Comparison of ENCODE assay signal across 1 cellular context in the genomic region with DNA sequence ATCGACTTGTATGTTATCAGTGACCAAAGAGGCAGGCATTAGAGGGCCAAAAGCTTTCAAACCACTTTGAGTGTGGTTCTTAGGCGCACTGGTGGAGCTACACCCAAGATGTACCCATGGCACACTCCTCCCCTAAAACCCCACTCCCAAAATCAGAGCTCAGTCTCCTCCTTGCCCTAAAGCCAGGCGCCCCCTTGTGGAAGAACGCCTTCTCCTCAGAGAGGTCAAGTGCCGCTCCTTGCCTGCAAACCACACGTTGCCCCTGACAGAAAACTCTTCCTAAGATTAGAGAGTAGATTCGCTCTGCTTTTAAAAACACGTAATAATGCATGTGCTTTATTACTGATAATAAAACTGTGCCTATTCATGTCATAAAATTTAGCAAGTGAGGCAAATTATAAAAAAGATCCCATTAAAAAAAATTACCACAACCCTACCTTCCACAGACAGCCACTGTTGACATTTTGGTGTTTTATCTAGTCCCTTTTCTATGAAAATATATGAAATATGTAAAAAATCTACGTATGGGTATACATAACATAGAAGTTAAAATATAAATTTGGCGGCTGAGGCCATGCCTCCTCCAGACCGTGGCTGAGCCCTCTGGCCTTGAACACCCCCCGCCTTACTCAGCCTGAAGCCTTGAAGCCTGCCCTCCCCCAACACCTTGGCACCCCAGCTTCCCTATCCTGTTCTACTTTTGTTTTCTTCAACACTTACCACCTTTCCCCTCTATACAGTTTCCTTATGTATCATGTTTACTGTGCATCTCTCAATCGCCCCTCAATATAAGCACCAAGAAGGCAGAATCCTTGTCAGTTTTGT.
TF ChIP-seq lines count a peak whose summit lies in the region.

No MANE protein-coding gene starts in this region.

TF ChIP-seq in K562, 482 proteins besides CTCF, POLR2A, EP300 and RAD21 (continued from another document):
- TF ChIP-seq SREBF1 (IDR thresholded peaks at IDR 0.05; ENCODE audit: borderline replicate concordance, low read depth, low read length) (no peak), ZFP30 (CRISPR knock-in tag; IDR thresholded peaks at IDR 0.05; ENCODE audit: borderline replicate concordance) (no peak), RB1 (IDR thresholded peaks at IDR 0.05; ENCODE audit: low read depth) (peak; percentile 33; the same call in 1 of the 2 replicates), ZNF134 (CRISPR knock-in tag; conservative IDR thresholded peaks at IDR 0.05) (no peak), HOXB6 (CRISPR knock-in tag; IDR thresholded peaks at IDR 0.05; ENCODE audit: borderline replicate concordance) (no peak), DNMT1 (IDR thresholded peaks at IDR 0.05) (no peak), ZNF217 (CRISPR knock-in tag; IDR thresholded peaks at IDR 0.05) (no peak), ESRRB (CRISPR knock-in tag; IDR thresholded peaks at IDR 0.05; ENCODE audit: borderline replicate concordance) (no peak), MYC (IDR thresholded peaks at IDR 0.05; ENCODE audit: low read depth, low read length) (0 out of 2 replicates have a peak, but pooled peaks have one; percentile 26), MYC (CRISPR knock-in tag; IDR thresholded peaks at IDR 0.05; ENCODE audit: borderline replicate concordance, low read depth) (no peak), PHB (CRISPR knock-in tag; IDR thresholded peaks at IDR 0.05) (no peak), CAMTA2 (CRISPR knock-in tag; conservative IDR thresholded peaks at IDR 0.05) (no peak), CC2D1A (IDR thresholded peaks at IDR 0.05) (peak; percentile 26; the same call in 1 of the 2 replicates), KDM2B (CRISPR knock-in tag; IDR thresholded peaks at IDR 0.05) (no peak), SMC3 (conservative IDR thresholded peaks at IDR 0.05; ENCODE audit: insufficient read depth, low read depth, low read length) (peak; percentile 82)
- TF ChIP-seq, protein P1, sequence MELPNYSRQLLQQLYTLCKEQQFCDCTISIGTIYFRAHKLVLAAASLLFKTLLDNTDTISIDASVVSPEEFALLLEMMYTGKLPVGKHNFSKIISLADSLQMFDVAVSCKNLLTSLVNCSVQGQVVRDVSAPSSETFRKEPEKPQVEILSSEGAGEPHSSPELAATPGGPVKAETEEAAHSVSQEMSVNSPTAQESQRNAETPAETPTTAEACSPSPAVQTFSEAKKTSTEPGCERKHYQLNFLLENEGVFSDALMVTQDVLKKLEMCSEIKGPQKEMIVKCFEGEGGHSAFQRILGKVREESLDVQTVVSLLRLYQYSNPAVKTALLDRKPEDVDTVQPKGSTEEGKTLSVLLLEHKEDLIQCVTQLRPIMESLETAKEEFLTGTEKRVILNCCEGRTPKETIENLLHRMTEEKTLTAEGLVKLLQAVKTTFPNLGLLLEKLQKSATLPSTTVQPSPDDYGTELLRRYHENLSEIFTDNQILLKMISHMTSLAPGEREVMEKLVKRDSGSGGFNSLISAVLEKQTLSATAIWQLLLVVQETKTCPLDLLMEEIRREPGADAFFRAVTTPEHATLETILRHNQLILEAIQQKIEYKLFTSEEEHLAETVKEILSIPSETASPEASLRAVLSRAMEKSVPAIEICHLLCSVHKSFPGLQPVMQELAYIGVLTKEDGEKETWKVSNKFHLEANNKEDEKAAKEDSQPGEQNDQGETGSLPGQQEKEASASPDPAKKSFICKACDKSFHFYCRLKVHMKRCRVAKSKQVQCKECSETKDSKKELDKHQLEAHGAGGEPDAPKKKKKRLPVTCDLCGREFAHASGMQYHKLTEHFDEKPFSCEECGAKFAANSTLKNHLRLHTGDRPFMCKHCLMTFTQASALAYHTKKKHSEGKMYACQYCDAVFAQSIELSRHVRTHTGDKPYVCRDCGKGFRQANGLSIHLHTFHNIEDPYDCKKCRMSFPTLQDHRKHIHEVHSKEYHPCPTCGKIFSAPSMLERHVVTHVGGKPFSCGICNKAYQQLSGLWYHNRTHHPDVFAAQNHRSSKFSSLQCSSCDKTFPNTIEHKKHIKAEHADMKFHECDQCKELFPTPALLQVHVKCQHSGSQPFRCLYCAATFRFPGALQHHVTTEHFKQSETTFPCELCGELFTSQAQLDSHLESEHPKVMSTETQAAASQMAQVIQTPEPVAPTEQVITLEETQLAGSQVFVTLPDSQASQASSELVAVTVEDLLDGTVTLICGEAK (IDR thresholded peaks at IDR 0.05) = no peak
- TF ChIP-seq, protein P1 (CRISPR knock-in tag; IDR thresholded peaks at IDR 0.05) = no peak
